In genomic region chr10:7410800-7411670, GRCh38 we compare ENCODE assay signal across 8 cellular contexts. TPM values are rescaled to one million over a fixed set of nuclear protein-coding genes. Genes with fewer than 3 reads are reported as not detected.
DNase-seq lines count a peak whose midpoint lies in the region; ATAC-seq and TF ChIP-seq lines count a peak whose summit lies in the region.

Gene SFMBT2 (minus strand): TSS chr10:7411034. CDS start chr10:7381898, 29,136 bp downstream.

- intact Hi-C loops in CD4-positive, alpha-beta memory T cell (cut with micrococcal nuclease), result loop anchor here (10.0 kb wide), 1 partner anchor 996 kb away; no protein-coding TSS in a partner anchor
- intact Hi-C loops in sigmoid colon (cut with DNase I), result loop anchor here (5.0 to 10.0 kb wide), 4 partner anchors 489 to 996 kb away; partner anchors contain the start of gene PRKCQ

- H3K27me3 ChIP-seq in CD4-positive, alpha-beta memory T cell (ENCODE audit: insufficient read depth, low read length), result no peaks in the 10 kb centered on the region
- peaks cover 89% of the 10 kb centered on the region for H3K27me3 ChIP-seq in iPS-18a (ENCODE audit: control insufficient read depth, insufficient read depth, low read length)
- peaks cover 24 to 69% (median 55%) of the 10 kb centered on the region in 3 donors for H3K27me3 ChIP-seq in sigmoid colon

- CTCF ChIA-PET in CD4-positive, alpha-beta memory T cell (lab: Charles Lee; ENCODE audit: partially characterized antibody), result interaction anchor here (0.7 to 6.7 kb wide), 24 partner anchors 8 to 989 kb away, joined by 3 to 93 read pairs (median 4); no protein-coding TSS in a partner anchor

- H3K4me3 ChIP-seq in CD4-positive, alpha-beta memory T cell (ENCODE audit: low read length in 2 of 2), result peak within 1 kb of the TSS; percentile 83 to 84
- peak within 1 kb of the TSS; percentile 88 for H3K4me3 ChIP-seq in iPS-18a (ENCODE audit: low read length)
- H3K4me3 ChIP-seq in sigmoid colon, result peak within 1 kb of the TSS; percentile 39 to 68 (median 60)

- no peak for TF ChIP-seq POLR2A in sigmoid colon (IDR thresholded peaks at IDR 0.05)

- H3K9me3 ChIP-seq in CD4-positive, alpha-beta memory T cell (ENCODE audit: control insufficient read depth in 1 of 2, low read length in 2 of 2), result no peaks in the 10 kb centered on the region
- no peaks in the 10 kb centered on the region for H3K9me3 ChIP-seq in iPS-18a (ENCODE audit: control insufficient read depth, low read depth, low read length)
- H3K9me3 ChIP-seq in sigmoid colon, result no peaks in the 10 kb centered on the region

- H3K36me3 Mint-ChIP-seq in CD4-positive, alpha-beta memory T cell, result peaks cover 0 to 21% of the 10 kb centered on the region in 2 donors

- in situ Hi-C loops in KBM-7 (cut with MboI; ENCODE audit: low pct_unique_long_range_greater_than_20kb, low sequenced_read_pairs) (loop anchor here (25.0 kb wide), 1 partner anchor 499 kb away; no protein-coding TSS in a partner anchor), T47D (cut with HindIII; ENCODE audit: low pct_unique_long_range_greater_than_20kb, low sequenced_read_pairs) (no loop called here)

- H3K27ac Mint-ChIP-seq in CD4-positive, alpha-beta memory T cell, result peak within 1 kb of the TSS; percentile 77 to 95 (median 90)

- POLR2A ChIA-PET in CD4-positive, alpha-beta memory T cell (lab: Charles Lee; ENCODE audit: partially characterized antibody), result interaction anchor here (0.5 to 2.5 kb wide), 19 partner anchors 9 to 1976 kb away, joined by 3 to 12 read pairs (median 4); no protein-coding TSS in a partner anchor

- peak within 1 kb of the TSS; percentile 94 to 100 (median 96) for H3K4me3 Mint-ChIP-seq in CD4-positive, alpha-beta memory T cell

- peak; percentile 59 to 67 (median 64) for DNase-seq in CD4-positive, alpha-beta memory T cell
- DNase-seq in KBM-7, result peak; percentile 94
- DNase-seq in T-helper 9 cell, result peak; percentile 53
- peak; percentile 77 to 90 for DNase-seq in T47D (ENCODE audit: low read depth in 1 of 2, low spot score in 1 of 2)
- DNase-seq in sigmoid colon, result peak; percentile 78

- peaks cover 37% of the 10 kb centered on the region for H3K4me1 ChIP-seq in CD4-positive, alpha-beta memory T cell (ENCODE audit: insufficient read depth, low read length)
- H3K4me1 ChIP-seq in iPS-18a (ENCODE audit: control insufficient read depth, low read depth, low read length) (peaks cover 21% of the 10 kb centered on the region), sigmoid colon (peaks cover 0 to 58% (median 52%) of the 10 kb centered on the region in 4 donors)

- no peaks in the 10 kb centered on the region for H3K36me3 ChIP-seq in CD4-positive, alpha-beta memory T cell (ENCODE audit: insufficient read depth, low read length)
- H3K36me3 ChIP-seq in iPS-18a (ENCODE audit: control insufficient read depth, low read depth, low read length) (no peaks in the 10 kb centered on the region), sigmoid colon (no peaks in the 10 kb centered on the region)

- H3K9me3 Mint-ChIP-seq in CD4-positive, alpha-beta memory T cell, result peaks cover 0 to 3% (median 0%) of the 10 kb centered on the region in 8 donors

- ATAC-seq in GM21367 (IDR thresholded peaks at IDR 0.05; ENCODE audit: unreplicated experiment) (peak; percentile 38), GM18520 (IDR thresholded peaks at IDR 0.05; ENCODE audit: unreplicated experiment) (no peak)

- H3K4me1 Mint-ChIP-seq in CD4-positive, alpha-beta memory T cell, result peaks cover 4 to 61% (median 37%) of the 10 kb centered on the region in 4 donors

- 1 to 3% methylated on average over 74 of the region's 74 CpGs for WGBS in sigmoid colon, 2 donors

- peak within 1 kb of the TSS; percentile 42 for H3K27ac ChIP-seq in CD4-positive, alpha-beta memory T cell (ENCODE audit: low read depth, low read length)
- H3K27ac ChIP-seq in iPS-18a (ENCODE audit: low read length) (no peak within 1 kb of the TSS), sigmoid colon (peak within 1 kb of the TSS; percentile 60 to 80 (median 76))

- TF ChIP-seq CTCF in sigmoid colon (IDR thresholded peaks at IDR 0.05), result no peak

- H3K9ac ChIP-seq in iPS-18a (ENCODE audit: low read length), result peak within 1 kb of the TSS; percentile 25

- no peak for TF ChIP-seq EP300 in sigmoid colon (IDR thresholded peaks at IDR 0.05)

- H3K27me3 Mint-ChIP-seq in CD4-positive, alpha-beta memory T cell, result no peaks in the 10 kb centered on the region

RNA-seq across cellular contexts. Expression of gene SFMBT2, which starts in this region (rescaled TPM):
- 10 to 100 TPM; 20.0 to 22.3 TPM for total RNA-seq in CD4-positive, alpha-beta memory T cell
- polyA plus RNA-seq in CD4-positive, alpha-beta memory T cell, result 1 to 10 TPM; 1.7 to 3.3 TPM
- 1 to 10 TPM; 4.2 to 6.4 (median 4.9) TPM for total RNA-seq in sigmoid colon
- polyA plus RNA-seq in sigmoid colon, result 1 to 10 TPM in 2 of 3 donors, under 1 TPM in 1; 0.60 to 3.2 (median 1.2) TPM
